ENCODE assay signal across 13 cellular contexts in genomic region chr3:170865209-170866094, GRCh38. TPM values are rescaled to one million over a fixed set of nuclear protein-coding genes. Genes with fewer than 3 reads are reported as not detected.
DNase-seq lines count a peak whose midpoint lies in the region; ATAC-seq and TF ChIP-seq lines count a peak whose summit lies in the region.
"Had no signal": no experiment of that assay in that cellular context is flagged by ENCODE, and none has a peak within 500 bp of the region (broad histone marks: within the 10 kb centered on the region; RNA-seq: fewer than 3 reads in every experiment).

No MANE protein-coding gene starts in this region.

- ATAC-seq in upper lobe of left lung (ENCODE audit: low FRiP score in 2 of 2) = no peak

- H3K4me3 ChIP-seq in upper lobe of left lung = no peak overlapping the region
- H3K4me3 ChIP-seq: sigmoid colon, stomach had no signal

- peaks cover 20 to 27% (median 26%) of the 10 kb centered on the region in 4 donors for H3K4me1 ChIP-seq in upper lobe of left lung

- no peak for TF ChIP-seq EP300 in upper lobe of left lung (IDR thresholded peaks at IDR 0.05)

- DNase-seq in activated CD8-positive, alpha-beta memory T cell treated with anti-CD3 and anti-CD28 coated beads for 24 hours = peak; percentile 66
- no peak for DNase-seq in activated CD8-positive, alpha-beta memory T cell treated with anti-CD3 and anti-CD28 coated beads, Interleukin-2, amount 50 U/mL, for 4 hours
- DNase-seq in HK-2 (ENCODE audit: unreplicated experiment) = peak; percentile 41
- peak; percentile 36 for DNase-seq in SK-MEL-5 (ENCODE audit: low read depth, low spot score)
- peak; percentile 24 for DNase-seq in kidney tubule cell (ENCODE audit: low spot score)
- no peak for DNase-seq in NK-92 treated with Interleukin-12 subunit alpha and Interleukin-12 subunit beta, amount 100 ng/mL, for 24 hours (lab: John Stamatoyannopoulos, UW)
- DNase-seq in upper lobe of left lung = no peak
- no peak for DNase-seq in activated naive CD4-positive, alpha-beta T cell treated with anti-CD3 and anti-CD28 coated beads, Interleukin-2, amount 50 U/mL, for 16 hours
- DNase-seq: activated CD4-positive, CD25-positive, alpha-beta regulatory T cell treated with anti-CD3 and anti-CD28 coated beads, Interleukin-2, amount 50 U/mL, for 72 hours; sigmoid colon; stomach; SW 1271 had no signal

- no peaks in the 10 kb centered on the region for H3K27me3 ChIP-seq in upper lobe of left lung
- H3K27me3 ChIP-seq: sigmoid colon, stomach had no signal

- in situ Hi-C loops in SK-MEL-5 (cut with HindIII; ENCODE audit: low pct_unique_long_range_greater_than_20kb, low sequenced_read_pairs) = no loop called here

- no peak for TF ChIP-seq POLR2A in upper lobe of left lung (IDR thresholded peaks at IDR 0.05)

- H3K36me3 ChIP-seq in upper lobe of left lung = peaks cover 16 to 36% (median 23%) of the 10 kb centered on the region in 4 donors

- TF ChIP-seq CTCF in upper lobe of left lung (IDR thresholded peaks at IDR 0.05) = no peak

- no peak overlapping the region for H3K27ac ChIP-seq in upper lobe of left lung
- H3K27ac ChIP-seq: HL-60, sigmoid colon, stomach had no signal

- WGBS in upper lobe of left lung, 2 donors = 87 to 90% methylated on average over 10 of the region's 10 CpGs

- no peaks in the 10 kb centered on the region for H3K9me3 ChIP-seq in upper lobe of left lung
- H3K9me3 ChIP-seq: sigmoid colon, stomach had no signal

RNA-seq across cellular contexts. Expression of gene RPL22L1, which starts 4.5 kb away (rescaled TPM):
- 232 and 237 TPM in 2 replicates for total RNA-seq in SK-MEL-5 (2014; rRNA removed; shearing (Covaris generic))
- 177 and 181 TPM in 2 replicates for polyA plus RNA-seq in SK-MEL-5 (2015; cell fraction: cytosol; rRNA removed)
- 159 and 174 TPM in 2 replicates for polyA plus RNA-seq in SK-MEL-5 (2015; cell fraction: nucleus; rRNA removed)
- total RNA-seq in upper lobe of left lung = 10 to 100 TPM in 4 of 6 donors, 1 to 10 TPM in 2; 4.2 to 33.7 (median 29.0) TPM

RNA-seq across cellular contexts. Expression of gene EIF5A2, which starts 43.0 kb away (rescaled TPM):
- 11.1 and 13.9 TPM in 2 replicates for total RNA-seq in SK-MEL-5 (2014; rRNA removed; shearing (Covaris generic))
- polyA plus RNA-seq in SK-MEL-5 (2015; cell fraction: cytosol; rRNA removed) = 13.1 and 16.7 TPM in 2 replicates
- polyA plus RNA-seq in SK-MEL-5 (2015; cell fraction: nucleus; rRNA removed) = 4.7 and 13.9 TPM in 2 replicates
- 1 to 10 TPM in 4 of 6 donors, not detected in 2; 2.0 to 6.2 (median 2.9) TPM for total RNA-seq in upper lobe of left lung

Comparison
In these comparisons a context has a peak if more than half of its experiments do, and no peak if none do; other contexts are left out.
1. DNase-seq: peak in activated CD8-positive, alpha-beta memory T cell treated with anti-CD3 and anti-CD28 coated beads for 24 hours (single experiment), HK-2 (single experiment), SK-MEL-5 (single experiment) and kidney tubule cell (single experiment); none in activated CD8-positive, alpha-beta memory T cell treated with anti-CD3 and anti-CD28 coated beads, Interleukin-2, amount 50 U/mL, for 4 hours (single experiment), NK-92 treated with Interleukin-12 subunit alpha and Interleukin-12 subunit beta, amount 100 ng/mL, for 24 hours (single experiment), upper lobe of left lung (0 of 2) and activated naive CD4-positive, alpha-beta T cell treated with anti-CD3 and anti-CD28 coated beads, Interleukin-2, amount 50 U/mL, for 16 hours (single experiment).